18 cellular contexts compared by ENCODE assay signal in genomic region chr12:128286970-128287369, GRCh38. TPM values are rescaled to one million over a fixed set of nuclear protein-coding genes. Genes with fewer than 3 reads are reported as not detected.
DNase-seq lines count a peak whose midpoint lies in the region; ATAC-seq and TF ChIP-seq lines count a peak whose summit lies in the region.
"Had no signal": no experiment of that assay in that cellular context is flagged by ENCODE, and none has a peak within 500 bp of the region (broad histone marks: within the 10 kb centered on the region; RNA-seq: fewer than 3 reads in every experiment).

No MANE protein-coding gene starts in this region.

- WGBS in adrenal gland, 4 donors, result 61 to 83% (median 75%) methylated on average over 1 of the region's 1 CpG
- WGBS in lung, 2 donors, result 64 to 73% methylated on average over 1 of the region's 1 CpG

- no peak overlapping the region for H3K9ac ChIP-seq in PC-3 (ENCODE audit: low read length)

- H3K79me2 ChIP-seq in PC-3 (ENCODE audit: low read length), result no peaks in the 10 kb centered on the region

- H2AFZ ChIP-seq in PC-3 (ENCODE audit: low read length), result no peak overlapping the region

- no peak overlapping the region for H3K4me3 ChIP-seq in adrenal gland
- no peak overlapping the region for H3K4me3 ChIP-seq in lung
- H3K4me3 ChIP-seq in gastrocnemius medialis, result no peak overlapping the region
- no peak overlapping the region for H3K4me3 ChIP-seq in PC-3 (ENCODE audit: low read length)
- H3K4me3 ChIP-seq: Peyer's patch had no signal

- TF ChIP-seq CTCF in adrenal gland (IDR thresholded peaks at IDR 0.05) (no peak), lung (IDR thresholded peaks at IDR 0.05; ENCODE audit: control extremely low read depth, extremely low read depth) (no peak), gastrocnemius medialis (IDR thresholded peaks at IDR 0.05 in 4 of 5, conservative IDR thresholded peaks at IDR 0.05 in 1 of 5) (no peak), PC-3 (conservative IDR thresholded peaks at IDR 0.05; ENCODE audit: low read depth, low read length) (no peak)

- H3K36me3 ChIP-seq in adrenal gland (replicated peaks in 1 of 2), result no peaks in the 10 kb centered on the region
- H3K36me3 ChIP-seq in lung (ENCODE audit: control insufficient read depth in 2 of 2, insufficient read depth in 2 of 2, low read length in 2 of 2), result no peaks in the 10 kb centered on the region
- H3K36me3 ChIP-seq in gastrocnemius medialis, result no peaks in the 10 kb centered on the region
- H3K36me3 ChIP-seq in PC-3 (ENCODE audit: low read depth, low read length), result no peaks in the 10 kb centered on the region
- H3K36me3 ChIP-seq: Peyer's patch had no signal

- no peaks in the 10 kb centered on the region for H3K36me3 Mint-ChIP-seq in activated CD4-positive, alpha-beta T cell treated with anti-CD3 and anti-CD28 coated beads, Interleukin-2, amount 10 ng/mL, durations not matched to agents 24 days and 14 days (ENCODE audit: low read depth)

- in situ Hi-C loops in gastrocnemius medialis (cut with MboI; ENCODE audit: low sequenced_read_pairs in 4 of 4), result no loop called here

- no peaks in the 10 kb centered on the region for H3F3A ChIP-seq in PC-3 (ENCODE audit: low read length, unreplicated experiment)

- no peak for TF ChIP-seq POLR2A in adrenal gland (IDR thresholded peaks at IDR 0.05)
- no peak for TF ChIP-seq POLR2A in gastrocnemius medialis (IDR thresholded peaks at IDR 0.05)

- POLR2A ChIA-PET in PC-3 (lab: Charles Lee; ENCODE audit: unreplicated experiment), result no interaction called here

- no peak overlapping the region for H3K27ac ChIP-seq in adrenal gland
- H3K27ac ChIP-seq in lung (ENCODE audit: low read depth in 1 of 2, low read length in 1 of 2), result no peak overlapping the region
- no peak overlapping the region for H3K27ac ChIP-seq in gastrocnemius medialis
- H3K27ac ChIP-seq in PC-3 (ENCODE audit: low read length), result no peak overlapping the region
- H3K27ac ChIP-seq: Peyer's patch had no signal

- CTCF ChIA-PET in PC-3 (lab: Charles Lee), result no interaction called here

- H3K9me3 Mint-ChIP-seq in activated CD4-positive, alpha-beta T cell treated with anti-CD3 and anti-CD28 coated beads, Interleukin-2, amount 10 ng/mL, durations not matched to agents 24 days and 14 days, result peaks cover 4% of the 10 kb centered on the region

- DNase-seq in NCI-H69 (lab: John Stamatoyannopoulos, UW), result peak; percentile 27
- DNase-seq in adrenal gland, result peak in 4 of 7 donors; percentile 22 to 30 (median 26)
- no peak for DNase-seq in lung (ENCODE audit: low spot score)
- peak in 1 of 2 donors; percentile 46 for DNase-seq in gastrocnemius medialis
- DNase-seq in activated CD4-positive, alpha-beta T cell treated with anti-CD3 and anti-CD28 coated beads, Interleukin-2, amount 10 ng/mL, durations not matched to agents 24 days and 14 days, result no peak
- no peak for DNase-seq in NCI-H1048 (lab: John Stamatoyannopoulos, UW)
- DNase-seq in PC-3, result no peak
- DNase-seq: AML-193, GDM1, H7, HFFc6, MM.1S, NCI-H1105, NCI-H2081, NCI-H510A treated with DMSO at 0.1 percent for 48 hours, Peyer's patch had no signal

- H3K9me2 ChIP-seq in PC-3 (replicated peaks; ENCODE audit: low read length), result no peaks in the 10 kb centered on the region

- peak; percentile 56 for ATAC-seq in lung (ENCODE audit: insufficient read depth, low FRiP score)
- ATAC-seq in gastrocnemius medialis, result peak; percentile 45 to 69
- ATAC-seq in PC-3, result no peak

- H3K4me3 Mint-ChIP-seq in activated CD4-positive, alpha-beta T cell treated with anti-CD3 and anti-CD28 coated beads, Interleukin-2, amount 10 ng/mL, durations not matched to agents 24 days and 14 days, result no peak overlapping the region
- H3K4me3 Mint-ChIP-seq: HFFc6 had no signal

- H3K27me3 Mint-ChIP-seq in activated CD4-positive, alpha-beta T cell treated with anti-CD3 and anti-CD28 coated beads, Interleukin-2, amount 10 ng/mL, durations not matched to agents 24 days and 14 days, result no peaks in the 10 kb centered on the region

- no peak overlapping the region for H3K4me2 ChIP-seq in PC-3 (ENCODE audit: low read length)

- intact Hi-C loops in adrenal gland (cut with DNase I) (no loop called here), gastrocnemius medialis (cut with DNase I; ENCODE audit: low total_unique reads) (no loop called here), PC-3 (cut with micrococcal nuclease) (no loop called here)
- intact Hi-C loops in activated CD4-positive, alpha-beta T cell treated with anti-CD3 and anti-CD28 coated beads, Interleukin-2, amount 10 ng/mL, durations not matched to agents 24 days and 14 days (cut with micrococcal nuclease), result no loop called here

- H3K4me1 ChIP-seq in adrenal gland (replicated peaks in 1 of 2) (no peaks in the 10 kb centered on the region), lung (ENCODE audit: control insufficient read depth in 2 of 2, insufficient read depth in 2 of 2, low read length in 2 of 2) (no peaks in the 10 kb centered on the region), gastrocnemius medialis (no peaks in the 10 kb centered on the region), PC-3 (ENCODE audit: insufficient read depth, low read length) (no peaks in the 10 kb centered on the region)
- H3K4me1 ChIP-seq: Peyer's patch had no signal

- no TSS peak for BruUV-seq in PC-3 (replicated peaks; lab: Mats Ljungman, UMichigan)

- H3K27ac Mint-ChIP-seq in activated CD4-positive, alpha-beta T cell treated with anti-CD3 and anti-CD28 coated beads, Interleukin-2, amount 10 ng/mL, durations not matched to agents 24 days and 14 days, result no peak overlapping the region
- H3K27ac Mint-ChIP-seq: HFFc6 had no signal

- no peaks in the 10 kb centered on the region for H3K4me1 Mint-ChIP-seq in activated CD4-positive, alpha-beta T cell treated with anti-CD3 and anti-CD28 coated beads, Interleukin-2, amount 10 ng/mL, durations not matched to agents 24 days and 14 days

- H4K20me1 ChIP-seq in PC-3 (ENCODE audit: low read length), result no peaks in the 10 kb centered on the region

- no peaks in the 10 kb centered on the region for H3K27me3 ChIP-seq in adrenal gland
- H3K27me3 ChIP-seq in lung (ENCODE audit: control insufficient read depth, insufficient read depth), result no peaks in the 10 kb centered on the region
- no peaks in the 10 kb centered on the region for H3K27me3 ChIP-seq in gastrocnemius medialis
- H3K27me3 ChIP-seq in PC-3 (ENCODE audit: low read length), result peaks cover 30% of the 10 kb centered on the region; the same call in 1 of the 2 replicates
- H3K27me3 ChIP-seq: Peyer's patch had no signal

- H3K9me3 ChIP-seq in adrenal gland (replicated peaks in 1 of 3), result no peaks in the 10 kb centered on the region
- H3K9me3 ChIP-seq in lung (ENCODE audit: control insufficient read depth in 2 of 2, insufficient read depth in 1 of 2, low read length in 1 of 2), result peaks cover 0 to 12% of the 10 kb centered on the region in 2 donors
- no peaks in the 10 kb centered on the region for H3K9me3 ChIP-seq in gastrocnemius medialis
- peaks cover 11% of the 10 kb centered on the region for H3K9me3 ChIP-seq in PC-3 (ENCODE audit: low read length)
- H3K9me3 ChIP-seq: Peyer's patch had no signal

RNA-seq across cellular contexts. Expression of gene TMEM132C, which starts 20.0 kb away (rescaled TPM):
- total RNA-seq in adrenal gland, result 1 to 10 TPM; 1.4 to 4.2 (median 2.5) TPM
- polyA plus RNA-seq in adrenal gland, result 1 to 10 TPM; 1.2 to 3.7 (median 3.3) TPM
- 10 to 100 TPM in 1 of 2 donors, 1 to 10 TPM in 1; 1.1 to 16.5 TPM for total RNA-seq in lung
- polyA plus RNA-seq in lung, result under 1 TPM; 0.35 to 0.44 TPM
- under 1 TPM; 0.24 to 0.82 (median 0.68) TPM for total RNA-seq in gastrocnemius medialis
- not detected in 2 replicates for total RNA-seq in activated CD4-positive, alpha-beta T cell treated with anti-CD3 and anti-CD28 coated beads, Interleukin-2, amount 10 ng/mL, durations not matched to agents 24 days and 14 days
- total RNA-seq in PC-3 (2014; rRNA removed), result not detected in 2 replicates
- total RNA-seq: Daoy, HFFc6, LHCN-M2 had no signal

Comparison
In these comparisons a context has a peak if more than half of its experiments do, and no peak if none do; other contexts are left out.
1. DNase-seq: peak in NCI-H69 (single experiment) and adrenal gland (4 of 7); none in lung (single experiment), activated CD4-positive, alpha-beta T cell treated with anti-CD3 and anti-CD28 coated beads, Interleukin-2, amount 10 ng/mL, durations not matched to agents 24 days and 14 days (single experiment), NCI-H1048 (single experiment) and PC-3 (single experiment).